In the genomic region with DNA sequence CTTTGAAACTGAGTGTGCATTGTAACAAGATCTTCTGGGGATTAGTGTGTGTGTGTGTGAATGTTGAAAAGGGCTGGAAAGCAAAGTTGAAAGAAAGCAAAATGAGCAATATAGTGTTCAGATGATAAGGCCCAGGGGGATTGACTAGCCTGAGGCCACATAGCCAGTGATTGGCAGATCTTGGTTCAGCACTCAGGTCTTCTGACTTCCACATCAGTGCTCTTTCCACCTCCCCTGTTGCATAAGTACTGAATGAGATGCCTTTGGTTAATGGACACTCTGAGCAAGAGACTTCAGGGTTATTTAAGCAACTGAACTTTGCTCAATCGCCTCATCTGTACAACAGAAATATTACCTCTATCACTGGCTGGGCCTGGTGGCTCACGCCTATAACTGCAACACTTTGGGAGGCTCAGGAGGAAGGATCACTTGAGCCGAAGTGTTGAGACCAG, we compare ENCODE assay signal across 1 cellular context.
TF ChIP-seq lines count a peak whose summit lies in the region.

No MANE protein-coding gene starts in this region.

TF ChIP-seq in A549, 52 proteins besides CTCF, POLR2A, EP300 and RAD21:
- TF ChIP-seq ZSCAN20 (CRISPR knock-in tag; IDR thresholded peaks at IDR 0.05) (no peak), E2F6 (IDR thresholded peaks at IDR 0.05; ENCODE audit: borderline replicate concordance, low read depth) (no peak), GATA3 (IDR thresholded peaks at IDR 0.05; ENCODE audit: borderline replicate concordance) (no peak), FOXS1 (CRISPR knock-in tag; IDR thresholded peaks at IDR 0.05) (no peak), HDAC2 (IDR thresholded peaks at IDR 0.05) (no peak), CHD4 (IDR thresholded peaks at IDR 0.05; ENCODE audit: borderline replicate concordance) (no peak), RFX5 (IDR thresholded peaks at IDR 0.05) (no peak), RNF2 (IDR thresholded peaks at IDR 0.05; ENCODE audit: borderline replicate concordance, low read depth) (no peak), FOSL2 (IDR thresholded peaks at IDR 0.05) (no peak), FOSL2 (CRISPR knock-in tag; IDR thresholded peaks at IDR 0.05) (no peak), HOXB5 (CRISPR knock-in tag; IDR thresholded peaks at IDR 0.05) (no peak), MAZ (IDR thresholded peaks at IDR 0.05; ENCODE audit: borderline replicate concordance, low read depth, low read length) (no peak), NFE2L2 (conservative IDR thresholded peaks at IDR 0.05; ENCODE audit: low read length) (no peak), RCOR1 (IDR thresholded peaks at IDR 0.05; ENCODE audit: low read depth, low read length) (no peak), ZNF302 (CRISPR knock-in tag; IDR thresholded peaks at IDR 0.05) (no peak), FOSB (CRISPR knock-in tag; IDR thresholded peaks at IDR 0.05) (no peak), TFCP2L1 (CRISPR knock-in tag; IDR thresholded peaks at IDR 0.05) (no peak), NPAS2 (CRISPR knock-in tag; IDR thresholded peaks at IDR 0.05; ENCODE audit: borderline replicate concordance) (no peak), MAFK (IDR thresholded peaks at IDR 0.05; ENCODE audit: partially characterized antibody) (no peak), JUNB (IDR thresholded peaks at IDR 0.05) (no peak)
- TF ChIP-seq, protein P1, sequence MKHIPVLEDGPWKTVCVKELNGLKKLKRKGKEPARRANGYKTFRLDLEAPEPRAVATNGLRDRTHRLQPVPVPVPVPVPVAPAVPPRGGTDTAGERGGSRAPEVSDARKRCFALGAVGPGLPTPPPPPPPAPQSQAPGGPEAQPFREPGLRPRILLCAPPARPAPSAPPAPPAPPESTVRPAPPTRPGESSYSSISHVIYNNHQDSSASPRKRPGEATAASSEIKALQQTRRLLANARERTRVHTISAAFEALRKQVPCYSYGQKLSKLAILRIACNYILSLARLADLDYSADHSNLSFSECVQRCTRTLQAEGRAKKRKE (CRISPR knock-in tag; IDR thresholded peaks at IDR 0.05; ENCODE audit: low read depth) = no peak
TF ChIP-seq in A549: peak in this region for 0.
